21 cellular contexts compared by ENCODE assay signal in genomic region chr6:48240287-48240686, GRCh38.
"Had no signal": no experiment of that assay in that cellular context is flagged by ENCODE, and none has a peak within 500 bp of the region (broad histone marks: within the 10 kb centered on the region; RNA-seq: fewer than 3 reads in every experiment).

No MANE protein-coding gene starts in this region.

- H3K9me3 ChIP-seq: colonic mucosa had no signal

- H3K27ac ChIP-seq: colonic mucosa, esophagus muscularis mucosa, foreskin keratinocyte, gastroesophageal sphincter, heart right ventricle, left lung, lower lobe of right lung had no signal

- DNase-seq: colonic mucosa; cortex of kidney; effector CD8-positive, alpha-beta T cell; effector memory CD8-positive, alpha-beta T cell; endodermal cell; foreskin keratinocyte; heart right ventricle; hippocampal formation; left cardiac atrium; left lung; left ventricle myocardium superior; lower lobe of right lung; mesenchymal stem cell; mucosa of descending colon; naive B cell; naive thymus-derived CD8-positive, alpha-beta T cell had no signal

- ATAC-seq: effector memory CD8-positive, alpha-beta T cell; foreskin keratinocyte; gastroesophageal sphincter; heart right ventricle; left cardiac atrium; left lung; left ventricle myocardium superior; lower lobe of right lung; mucosa of descending colon; naive thymus-derived CD8-positive, alpha-beta T cell had no signal

- H3K36me3 ChIP-seq: colonic mucosa, esophagus muscularis mucosa, gastroesophageal sphincter, heart right ventricle, left lung, lower lobe of right lung had no signal

- H3K4me3 ChIP-seq: colonic mucosa, esophagus muscularis mucosa, gastroesophageal sphincter, heart right ventricle, left lung, lower lobe of right lung, mucosa of descending colon had no signal

- H3K4me1 ChIP-seq: colonic mucosa, esophagus muscularis mucosa, foreskin keratinocyte, gastroesophageal sphincter, heart right ventricle, left lung, lower lobe of right lung had no signal

- H3K27me3 ChIP-seq: colonic mucosa, esophagus muscularis mucosa, foreskin keratinocyte, gastroesophageal sphincter, heart right ventricle, left lung had no signal

- FAIRE-seq: endometrium, islet of Langerhans, keratinocyte had no signal
